10 cellular contexts compared by ENCODE assay signal in the genomic region with DNA sequence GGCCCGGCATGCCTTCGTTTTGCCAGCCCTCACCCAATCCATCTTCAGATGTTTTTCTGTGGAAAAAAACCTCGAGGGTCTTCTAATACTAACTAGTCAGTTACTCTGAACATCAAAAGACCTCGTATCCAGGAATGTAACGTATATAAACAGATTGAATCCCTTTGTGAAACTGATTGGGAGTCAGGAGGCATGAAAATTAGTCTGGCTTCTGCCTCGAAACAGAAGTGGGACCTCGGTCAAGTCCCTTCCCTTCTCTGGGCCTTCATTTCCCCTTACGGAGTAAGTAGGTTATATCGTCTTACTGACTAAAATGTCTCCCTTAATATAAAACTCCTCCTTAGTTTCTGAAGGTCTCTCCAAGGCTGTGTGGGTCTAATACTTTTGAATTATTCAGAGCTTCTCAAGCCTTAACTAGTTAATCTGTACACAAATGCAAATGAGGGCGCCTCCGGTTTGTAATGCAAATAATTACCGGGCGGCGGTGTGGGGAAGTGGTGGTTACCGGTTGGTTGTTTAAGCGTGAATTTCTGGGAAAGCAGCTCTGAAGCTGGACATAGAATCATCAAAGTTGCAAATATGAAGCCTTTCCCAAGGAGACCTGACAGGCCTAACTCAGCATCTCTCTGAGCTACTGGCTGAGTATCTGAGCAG. TPM values are rescaled to one million over a fixed set of nuclear protein-coding genes. Genes with fewer than 3 reads are reported as not detected.
DNase-seq lines count a peak whose midpoint lies in the region; ATAC-seq, FAIRE-seq and TF ChIP-seq lines count a peak whose summit lies in the region.
"Had no signal": no experiment of that assay in that cellular context is flagged by ENCODE, and none has a peak within 500 bp of the region (broad histone marks: within the 10 kb centered on the region; RNA-seq: fewer than 3 reads in every experiment).

No MANE protein-coding gene starts in this region.

- no peaks in the 10 kb centered on the region for H3K36me3 ChIP-seq in H1 (ENCODE audit: control insufficient read depth in 2 of 4, insufficient read depth in 4 of 4, low read length in 3 of 4)

- H2BK5ac ChIP-seq in H1 (ENCODE audit: low read depth, low read length): no peak overlapping the region

- no peaks in the 10 kb centered on the region for H4K20me1 ChIP-seq in H1 (replicated peaks in 1 of 2; ENCODE audit: control insufficient read depth in 1 of 2, insufficient read depth in 2 of 2, low read length in 2 of 2)

- peak; percentile 57 for ATAC-seq in GM21381 (IDR thresholded peaks at IDR 0.05; ENCODE audit: unreplicated experiment)
- ATAC-seq in HG03342 (IDR thresholded peaks at IDR 0.05; ENCODE audit: unreplicated experiment): peak; percentile 72
- ATAC-seq: foreskin keratinocyte had no signal

- no peak for TF ChIP-seq POLR2A in H1 (IDR thresholded peaks at IDR 0.05; ENCODE audit: control extremely low read depth in 1 of 2, low read depth in 2 of 2, low read length in 2 of 2)

- no peak overlapping the region for H3K23ac ChIP-seq in H1 (ENCODE audit: insufficient read length)

- H3K27ac ChIP-seq in H1 (ENCODE audit: low read depth, low read length) (no peak overlapping the region), substantia nigra (ENCODE audit: low read depth, low read length, poor library complexity, severe bottlenecking) (no peak overlapping the region)
- H3K27ac ChIP-seq: foreskin keratinocyte had no signal

- H3K27me3 ChIP-seq in H1 (replicated peaks in 1 of 4; ENCODE audit: control insufficient read depth in 3 of 4, extremely low read depth in 1 of 4, insufficient read depth in 3 of 4, low read length in 3 of 4): no peaks in the 10 kb centered on the region
- H3K27me3 ChIP-seq: foreskin keratinocyte had no signal

- 42% methylated on average over 16 of the region's 16 CpGs; no CpG with 5 or more reads in 1 of the 2 experiments for WGBS in H1 (ENCODE audit: extremely low coverage in 1 of 2, insufficient coverage in 1 of 2, insufficient read length in 1 of 2, insufficient replicate concordance in 2 of 2, low coverage in 1 of 2, low lambda C conversion rate in 2 of 2, missing lambda C conversion rate in 1 of 2), 2 experiments

- CTCF ChIA-PET in H1 (lab: Charles Lee; ENCODE audit: partially characterized antibody): interaction anchor here (1.0 to 1.6 kb wide), 5 partner anchors 13 to 118 kb away, joined by 3 to 4 read pairs (median 3); no protein-coding TSS in a partner anchor

- H3K4ac ChIP-seq in H1 (replicated peaks; ENCODE audit: insufficient read length, low read depth, low read length): no peak overlapping the region

- TF ChIP-seq CTCF in GM12865 (IDR thresholded peaks at IDR 0.05; ENCODE audit: insufficient read depth, low read depth, low read length, missing control alignments) (no peak), H1 (IDR thresholded peaks at IDR 0.05; ENCODE audit: control extremely low read depth in 1 of 3, insufficient read depth in 1 of 3, low read depth in 1 of 3, low read length in 3 of 3) (no peak)

- no peaks in the 10 kb centered on the region for H3K79me1 ChIP-seq in H1 (ENCODE audit: low read depth, low read length)

- H2BK20ac ChIP-seq in H1 (ENCODE audit: low read length): no peak overlapping the region

- no peak overlapping the region for H2AFZ ChIP-seq in H1 (ENCODE audit: low read length)

- H4K5ac ChIP-seq in H1 (ENCODE audit: insufficient read length, low read depth, low read length): no peak overlapping the region

- no peak overlapping the region for H3K18ac ChIP-seq in H1 (ENCODE audit: extremely low read depth, low read length)

- H4K8ac ChIP-seq in H1 (ENCODE audit: extremely low read depth, insufficient read depth, low read length): no peak overlapping the region

- H2BK15ac ChIP-seq in H1 (ENCODE audit: low read length): no peak overlapping the region

- FAIRE-seq in H1 (lab: Jason Lieb, UNC): no peak
- FAIRE-seq in RCC 7860 (lab: Jason Lieb, UNC): no peak

- H3K56ac ChIP-seq in H1 (replicated peaks; ENCODE audit: insufficient read length, low read depth, low read length): no peak overlapping the region

- no peak overlapping the region for H4K91ac ChIP-seq in H1 (replicated peaks; ENCODE audit: insufficient read length, low read length)

- no peak overlapping the region for H2BK12ac ChIP-seq in H1 (ENCODE audit: low read depth, low read length)

- H3K9me3 ChIP-seq in H1 (ENCODE audit: insufficient read depth in 2 of 2, low read depth in 1 of 2, low read length in 1 of 2): no peaks in the 10 kb centered on the region

- no peak overlapping the region for H3K9ac ChIP-seq in H1 (replicated peaks in 1 of 4; ENCODE audit: extremely low read depth in 1 of 4, low read depth in 3 of 4, low read length in 3 of 4)

- no peak overlapping the region for H2BK120ac ChIP-seq in H1 (replicated peaks; ENCODE audit: low read depth, low read length)

- no peak overlapping the region for H2AK5ac ChIP-seq in H1 (ENCODE audit: low read depth, low read length)

- H3K4me3 ChIP-seq in GM12865 (ENCODE audit: low read depth, low read length) (peak overlapping the region; percentile 13), H1 (ENCODE audit: extremely low read depth in 1 of 4, insufficient read depth in 2 of 4, low read depth in 3 of 4, low read length in 4 of 4) (peak overlapping the region in 1 of 4 experiments; percentile 29; a peak in 1 of 8 replicates)

- no peak overlapping the region for H3K14ac ChIP-seq in H1 (ENCODE audit: insufficient read length)

- H3K79me2 ChIP-seq in H1 (ENCODE audit: control insufficient read depth in 1 of 2, insufficient read depth in 2 of 2, low read length in 2 of 2): no peaks in the 10 kb centered on the region

- peaks cover 0 to 5% (median 3%) of the 10 kb centered on the region in 4 experiments; a peak in 3 of 7 replicates for H3K4me1 ChIP-seq in H1 (replicated peaks in 1 of 4; ENCODE audit: control insufficient read depth in 3 of 4, insufficient read depth in 4 of 4, low read length in 3 of 4)
- H3K4me1 ChIP-seq: foreskin keratinocyte had no signal

- TF ChIP-seq RAD21 in H1 (IDR thresholded peaks at IDR 0.05 in 1 of 2, conservative IDR thresholded peaks at IDR 0.05 in 1 of 2; ENCODE audit: low read depth in 2 of 2, low read length in 2 of 2): no peak

- H3K23me2 ChIP-seq in H1 (ENCODE audit: low read depth, low read length): no peaks in the 10 kb centered on the region

- POLR2A ChIA-PET in H1 (lab: Charles Lee; ENCODE audit: partially characterized antibody): interaction anchor here (0.6 to 2.0 kb wide), 4 partner anchors 12 to 43 kb away, joined by 3 to 7 read pairs (median 4); a partner anchor contains a TSS

- peak overlapping the region; percentile 36 to 56; a peak in 3 of 4 replicates for H3K4me2 ChIP-seq in H1 (ENCODE audit: insufficient read depth in 1 of 2, low read depth in 2 of 2, low read length in 2 of 2)

- DNase-seq in GM12865 (ENCODE audit: low read depth): peak; percentile 59
- DNase-seq in H1 (ENCODE audit: low read depth in 1 of 2, low spot score in 2 of 2): no peak
- no peak for DNase-seq in 8988T
- no peak for DNase-seq in substantia nigra (lab: John Stamatoyannopoulos, UW)
- DNase-seq in RCC 7860 (ENCODE audit: low spot score): no peak
- DNase-seq in NK-92 treated with Interleukin-12 subunit alpha and Interleukin-12 subunit beta, amount 100 ng/mL, for 24 hours (lab: John Stamatoyannopoulos, UW): no peak
- DNase-seq: foreskin keratinocyte; stimulated activated naive CD4-positive, alpha-beta T cell treated with Interleukin-2 at 50 U/mL for 16 hours had no signal

- no peak for TF ChIP-seq EP300 in H1 (IDR thresholded peaks at IDR 0.05; ENCODE audit: borderline replicate concordance in 1 of 2, low read depth in 2 of 2, low read length in 2 of 2)

TF ChIP-seq in H1, 55 proteins besides CTCF, POLR2A, EP300 and RAD21 (continues in another document):
- no peak for TF ChIP-seq TBP (IDR thresholded peaks at IDR 0.05; ENCODE audit: low read depth, low read length)
- TF ChIP-seq JUND (IDR thresholded peaks at IDR 0.05; ENCODE audit: low read length): no peak
- no peak for TF ChIP-seq RBBP5 (IDR thresholded peaks at IDR 0.05; ENCODE audit: borderline replicate concordance, low read depth, low read length)
- TF ChIP-seq KDM5A (IDR thresholded peaks at IDR 0.05; ENCODE audit: low read length): no peak
- no peak for TF ChIP-seq SIX5 (IDR thresholded peaks at IDR 0.05; ENCODE audit: low read depth, low read length)
- no peak for TF ChIP-seq KDM4A (IDR thresholded peaks at IDR 0.05; ENCODE audit: low read depth, low read length, severe bottlenecking)
- no peak for TF ChIP-seq CEBPB (IDR thresholded peaks at IDR 0.05; ENCODE audit: low read depth, low read length)

RNA-seq across cellular contexts. Expression of a gene that starts 11.4 kb away (rescaled TPM):
- 11.4 and 12.3 TPM in 2 replicates for total RNA-seq in H1 (2021; fragmentation: NEBNext Ultra II Directional; extraction: Animal tissue kit (Norgen Biotek cat#: 25700))
- polyA plus RNA-seq in H1 (2011; rRNA removed): 3.1 and 3.8 TPM in 2 replicates
- 4.0 TPM for polyA plus RNA-seq in H1 (2011; cell fraction: cytosol; rRNA removed)
- 3.1 TPM for polyA plus RNA-seq in H1 (2011; cell fraction: nucleus; rRNA removed)
- 8.3 to 11.3 TPM (median 8.8 TPM) in 4 replicates for polyA plus RNA-seq in H1 (2012, experiment 1 of 2)
- 1.7 TPM for polyA plus RNA-seq in H1 (2012, experiment 2 of 2)
- 7.2 TPM for polyA plus RNA-seq in H1 (2013, experiment 1 of 2)
- polyA plus RNA-seq in H1 (2013, experiment 2 of 2): 6.6 TPM
- polyA minus RNA-seq in H1 (2011; rRNA and poly(A)+ RNA removed): 5.2 and 8.0 TPM in 2 replicates
- 6.4 TPM for polyA minus RNA-seq in H1 (2011; cell fraction: cytosol; rRNA and poly(A)+ RNA removed)
- polyA minus RNA-seq in H1 (2011; cell fraction: nucleus; rRNA and poly(A)+ RNA removed): 5.4 TPM

RNA-seq across cellular contexts. Expression of a gene that starts 43.3 kb away (rescaled TPM):
- total RNA-seq in H1 (2021; fragmentation: NEBNext Ultra II Directional; extraction: Animal tissue kit (Norgen Biotek cat#: 25700)): 43.8 and 43.9 TPM in 2 replicates
- polyA plus RNA-seq in H1 (2011; rRNA removed): 22.4 and 24.8 TPM in 2 replicates
- polyA plus RNA-seq in H1 (2011; cell fraction: cytosol; rRNA removed): 26.5 TPM
- polyA plus RNA-seq in H1 (2011; cell fraction: nucleus; rRNA removed): 18.2 TPM
- polyA plus RNA-seq in H1 (2012, experiment 1 of 2): 31.9 to 43.2 TPM (median 36.7 TPM) in 4 replicates
- polyA plus RNA-seq in H1 (2012, experiment 2 of 2): 29.8 TPM
- polyA plus RNA-seq in H1 (2013, experiment 1 of 2): 48.1 TPM
- polyA plus RNA-seq in H1 (2013, experiment 2 of 2): 43.0 TPM
- 13.6 and 19.6 TPM in 2 replicates for polyA minus RNA-seq in H1 (2011; rRNA and poly(A)+ RNA removed)
- 34.5 TPM for polyA minus RNA-seq in H1 (2011; cell fraction: cytosol; rRNA and poly(A)+ RNA removed)
- polyA minus RNA-seq in H1 (2011; cell fraction: nucleus; rRNA and poly(A)+ RNA removed): 17.6 TPM

RNA-seq across cellular contexts. Expression of a gene that starts 52.4 kb away (rescaled TPM):
- total RNA-seq in H1 (2021; fragmentation: NEBNext Ultra II Directional; extraction: Animal tissue kit (Norgen Biotek cat#: 25700)): 26.0 and 29.7 TPM in 2 replicates
- polyA plus RNA-seq in H1 (2011; rRNA removed): 9.2 and 9.9 TPM in 2 replicates
- polyA plus RNA-seq in H1 (2011; cell fraction: cytosol; rRNA removed): 18.6 TPM
- polyA plus RNA-seq in H1 (2011; cell fraction: nucleus; rRNA removed): 14.1 TPM
- polyA plus RNA-seq in H1 (2012, experiment 1 of 2): 26.8 to 33.4 TPM (median 29.8 TPM) in 4 replicates
- 19.5 TPM for polyA plus RNA-seq in H1 (2012, experiment 2 of 2)
- polyA plus RNA-seq in H1 (2013, experiment 1 of 2): 17.5 TPM
- 19.0 TPM for polyA plus RNA-seq in H1 (2013, experiment 2 of 2)
- polyA minus RNA-seq in H1 (2011; rRNA and poly(A)+ RNA removed): 21.2 and 27.9 TPM in 2 replicates
- 16.2 TPM for polyA minus RNA-seq in H1 (2011; cell fraction: cytosol; rRNA and poly(A)+ RNA removed)
- 13.7 TPM for polyA minus RNA-seq in H1 (2011; cell fraction: nucleus; rRNA and poly(A)+ RNA removed)
